Comparison of ENCODE assay signal across 9 cellular contexts in genomic region chr10:43594944-43595589, GRCh38. TPM values are rescaled to one million over a fixed set of nuclear protein-coding genes. Genes with fewer than 3 reads are reported as not detected.
DNase-seq lines count a peak whose midpoint lies in the region; ATAC-seq, FAIRE-seq and TF ChIP-seq lines count a peak whose summit lies in the region.
"Had no signal": no experiment of that assay in that cellular context is flagged by ENCODE, and none has a peak within 500 bp of the region (broad histone marks: within the 10 kb centered on the region; RNA-seq: fewer than 3 reads in every experiment).

No MANE protein-coding gene starts in this region.

- peak; percentile 87 for FAIRE-seq in GM12891 (lab: Jason Lieb, UNC)

- TF ChIP-seq POLR2A in GM12891 (IDR thresholded peaks at IDR 0.05; ENCODE audit: low read depth, low read length), result no peak
- no peak for TF ChIP-seq POLR2A in uterus (IDR thresholded peaks at IDR 0.05)
- no peak for TF ChIP-seq POLR2A in prostate gland (IDR thresholded peaks at IDR 0.05)

- H3K27me3 ChIP-seq in mucosa of rectum (ENCODE audit: control insufficient read depth in 2 of 2, insufficient read depth in 2 of 2, low read length in 2 of 2) (no peaks in the 10 kb centered on the region), uterus (no peaks in the 10 kb centered on the region), prostate gland (replicated peaks; ENCODE audit: insufficient read depth) (no peaks in the 10 kb centered on the region)
- H3K27me3 ChIP-seq: SJSA1 had no signal

- WGBS in prostate gland, result 51% methylated on average over 8 of the region's 8 CpGs

- H3K36me3 ChIP-seq in mucosa of rectum (ENCODE audit: control insufficient read depth in 2 of 2, insufficient read depth in 2 of 2, low read length in 2 of 2), result no peaks in the 10 kb centered on the region
- no peaks in the 10 kb centered on the region for H3K36me3 ChIP-seq in uterus
- no peaks in the 10 kb centered on the region for H3K36me3 ChIP-seq in prostate gland
- H3K36me3 ChIP-seq: SJSA1 had no signal

- no peak overlapping the region for H3K27ac ChIP-seq in mucosa of rectum (ENCODE audit: low read depth in 2 of 2, low read length in 2 of 2)
- H3K27ac ChIP-seq in uterus, result peak overlapping the region in 1 of 2 donors; percentile 49
- no peak overlapping the region for H3K27ac ChIP-seq in prostate gland
- H3K27ac ChIP-seq: SJSA1 had no signal

- intact Hi-C loops in uterus (cut with DNase I; ENCODE audit: low total_unique reads) (loop anchor here (10.0 kb wide), 1 partner anchor 300 kb away; no protein-coding TSS in a partner anchor), prostate gland (cut with DNase I) (no loop called here)

- H3K4me3 ChIP-seq in mucosa of rectum (ENCODE audit: low read length in 2 of 2) (peak overlapping the region; percentile 49 to 66), uterus (peak overlapping the region in 1 of 2 donors; percentile 27), prostate gland (no peak overlapping the region)
- H3K4me3 ChIP-seq: SJSA1 had no signal

- H3K9ac ChIP-seq in mucosa of rectum (ENCODE audit: low read depth in 1 of 2, low read length in 2 of 2), result peak overlapping the region in 1 of 2 donors; percentile 4

- DNase-seq in GM12891 (ENCODE audit: insufficient read length, low spot score) (no peak), Kasumi-1 (lab: John Stamatoyannopoulos, UW) (peak; percentile 56 to 59), amniotic epithelial cell (ENCODE audit: low read depth) (peak; percentile 51), cortex of kidney (lab: John Stamatoyannopoulos, UW) (no peak), uterus (no peak), prostate gland (ENCODE audit: low spot score) (no peak)

- peaks cover 3 to 7% of the 10 kb centered on the region in 2 donors for H3K4me1 ChIP-seq in mucosa of rectum (ENCODE audit: control insufficient read depth in 2 of 2, insufficient read depth in 2 of 2, low read length in 2 of 2)
- no peaks in the 10 kb centered on the region for H3K4me1 ChIP-seq in uterus
- no peaks in the 10 kb centered on the region for H3K4me1 ChIP-seq in prostate gland (replicated peaks)
- H3K4me1 ChIP-seq: SJSA1 had no signal

- peak; percentile 92 for ATAC-seq in GM21576 (IDR thresholded peaks at IDR 0.05; ENCODE audit: unreplicated experiment)

- H3K9me3 ChIP-seq in mucosa of rectum (ENCODE audit: control insufficient read depth in 2 of 2, low read length in 2 of 2) (peaks cover 0 to 2% of the 10 kb centered on the region in 2 donors), uterus (no peaks in the 10 kb centered on the region), prostate gland (no peaks in the 10 kb centered on the region)

- no peak for TF ChIP-seq CTCF in uterus (IDR thresholded peaks at IDR 0.05)
- no peak for TF ChIP-seq CTCF in prostate gland (IDR thresholded peaks at IDR 0.05)

TF ChIP-seq in GM12891, 5 proteins besides CTCF, POLR2A, EP300 and RAD21:
- TF ChIP-seq TAF1 (IDR thresholded peaks at IDR 0.05; ENCODE audit: low read depth, low read length) (peak; percentile 49; the same call in 1 of the 2 replicates), POLR2AphosphoS5 (IDR thresholded peaks at IDR 0.05; ENCODE audit: low read depth, low read length) (no peak), POU2F2 (IDR thresholded peaks at IDR 0.05; ENCODE audit: low read depth, low read length) (no peak)

RNA-seq across cellular contexts. Expression of gene ZNF485, which starts 11.2 kb away (rescaled TPM):
- polyA plus RNA-seq in GM12891 (2012; ENCODE audit: low read depth, missing spikeins), result 1.3 TPM
- total RNA-seq in uterus (1 to 10 TPM in 3 of 4 donors, not detected in 1; 1.3 to 9.5 (median 6.8) TPM), prostate gland (10 to 100 TPM in 1 of 2 donors, 1 to 10 TPM in 1; 6.9 to 16.1 TPM)

RNA-seq across cellular contexts. Expression of gene ZNF239, which starts 20.7 kb away (rescaled TPM):
- polyA plus RNA-seq in GM12891 (2012; ENCODE audit: low read depth, missing spikeins), result 0.37 TPM
- total RNA-seq in uterus (10 to 100 TPM in 1 of 4 donors, 1 to 10 TPM in 3; 1.8 to 14.4 (median 8.0) TPM), prostate gland (1 to 10 TPM; 4.3 to 6.8 TPM)

RNA-seq across cellular contexts. Expression of gene ZNF32, which starts 53.6 kb away (rescaled TPM):
- 18.9 TPM for polyA plus RNA-seq in GM12891 (2012; ENCODE audit: low read depth, missing spikeins)
- total RNA-seq in uterus (10 to 100 TPM; 51.2 to 83.5 (median 67.0) TPM), prostate gland (10 to 100 TPM; 31.6 to 52.8 TPM)

Comparison
In these comparisons a context has a peak if more than half of its experiments do, and no peak if none do; other contexts are left out.
1. DNase-seq: peak in Kasumi-1 (2 of 2) and amniotic epithelial cell (single experiment); none in GM12891 (single experiment), cortex of kidney (single experiment), uterus (0 of 2) and prostate gland (single experiment).
2. H3K4me3 ChIP-seq: peak in mucosa of rectum (2 of 2); none in prostate gland (0 of 2).